In the genomic region with DNA sequence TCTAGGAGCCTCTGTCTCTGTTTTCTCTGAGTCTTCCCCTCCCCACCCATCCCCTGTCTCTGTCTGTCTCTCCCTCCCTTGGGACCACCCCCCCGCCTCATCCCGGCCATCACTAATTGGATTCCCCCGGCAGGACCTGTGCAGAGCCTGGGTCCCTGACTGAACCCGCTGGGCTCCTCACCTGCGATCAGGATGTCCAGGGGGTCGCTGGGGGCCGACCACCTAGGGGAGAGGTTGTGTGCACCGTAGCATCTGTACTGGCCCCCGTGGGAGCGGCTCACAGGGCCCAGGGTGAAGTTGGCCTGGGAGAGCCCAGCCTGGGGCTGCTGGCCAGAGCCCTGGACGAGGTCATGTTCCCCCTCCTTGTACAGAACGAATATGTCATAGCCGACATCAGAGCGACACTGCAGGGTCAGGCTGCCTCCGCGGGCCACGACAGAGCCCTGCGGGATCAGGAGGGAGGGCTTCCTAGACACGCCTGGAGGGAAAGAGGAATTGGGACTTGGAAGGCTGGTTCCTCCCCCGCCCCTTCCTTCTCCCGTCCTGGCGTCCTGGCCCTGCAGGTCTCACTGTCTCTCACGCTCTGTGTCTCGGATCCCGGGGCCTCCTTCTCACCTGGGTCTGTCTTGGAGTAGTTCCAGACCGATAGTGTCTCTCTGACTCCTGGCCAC, we compare ENCODE assay signal across 18 cellular contexts. TPM values are rescaled to one million over a fixed set of nuclear protein-coding genes. Genes with fewer than 3 reads are reported as not detected.
"Had no signal": no experiment of that assay in that cellular context is flagged by ENCODE, and none has a peak within 500 bp of the region (broad histone marks: within the 10 kb centered on the region; RNA-seq: fewer than 3 reads in every experiment).

No MANE protein-coding gene starts in this region.

- ATAC-seq: activated CD8-positive, alpha-beta T cell treated with anti-CD3 and anti-CD28 coated beads for 36 hours; body of pancreas; esophagus mucosa; gastroesophageal sphincter; natural killer cell treated with Interleukin-12 subunit alpha and Interleukin-12 subunit beta and Interleukin-15 and Interleukin-18, amount 100 ng/mL, for 72 hours; stimulated activated naive CD8-positive, alpha-beta T cell treated with anti-CD3 and anti-CD28 coated beads, Interleukin-15, Interleukin-2, amounts not matched to agents 100 U/mL and 50 U/mL, for 24 hours; WTC11 had no signal

- H3K4me3 ChIP-seq: body of pancreas, colonic mucosa, vagina had no signal

- H3K4me1 Mint-ChIP-seq: activated CD4-positive, alpha-beta T cell treated with anti-CD3 and anti-CD28 coated beads, Interleukin-2, amount 10 ng/mL, durations not matched to agents 24 days and 14 days; immature natural killer cell had no signal

- H3K4me3 Mint-ChIP-seq: activated CD4-positive, alpha-beta T cell treated with anti-CD3 and anti-CD28 coated beads, Interleukin-2, amount 10 ng/mL, durations not matched to agents 24 days and 14 days; activated CD8-positive, alpha-beta T cell treated with anti-CD3 and anti-CD28 coated beads for 36 hours; activated naive CD4-positive, alpha-beta T cell treated with anti-CD3 and anti-CD28 coated beads for 36 hours; immature natural killer cell; natural killer cell treated with Interleukin-12 subunit alpha and Interleukin-12 subunit beta and Interleukin-15 and Interleukin-18, amount 100 ng/mL, for 72 hours; T-helper 2 cell treated with Interferon-gamma antibody and Interleukin-4, amounts not matched to agents 5 μg/mL and 100 μg/mL, for 36 hours; WTC11 had no signal

- H3K36me3 ChIP-seq: colonic mucosa, gastroesophageal sphincter, heart right ventricle, transverse colon, vagina had no signal

- DNase-seq: activated CD4-positive, alpha-beta T cell treated with anti-CD3 and anti-CD28 coated beads, Interleukin-2, amount 10 ng/mL, durations not matched to agents 24 days and 14 days; activated CD8-positive, alpha-beta T cell treated with anti-CD3 and anti-CD28 coated beads for 36 hours; activated naive CD4-positive, alpha-beta T cell treated with anti-CD3 and anti-CD28 coated beads for 36 hours; activated T-cell treated with anti-CD3 and anti-CD28 coated beads, Interleukin-2, amount 50 U/mL, for 1 hour; body of pancreas; central memory CD4-positive, alpha-beta T cell; colonic mucosa; heart right ventricle; immature natural killer cell; nucleus accumbens; stimulated activated naive CD8-positive, alpha-beta T cell treated with anti-CD3 and anti-CD28 coated beads, Interleukin-15, Interleukin-2, amounts not matched to agents 100 U/mL and 50 U/mL, for 24 hours; transverse colon had no signal

- H3K36me3 Mint-ChIP-seq: immature natural killer cell; natural killer cell treated with Interleukin-12 subunit alpha and Interleukin-12 subunit beta and Interleukin-15 and Interleukin-18, amount 100 ng/mL, for 72 hours; WTC11 had no signal

- H3K27me3 ChIP-seq: body of pancreas, vagina had no signal

- H3K27ac Mint-ChIP-seq: activated CD4-positive, alpha-beta T cell treated with anti-CD3 and anti-CD28 coated beads, Interleukin-2, amount 10 ng/mL, durations not matched to agents 24 days and 14 days; activated CD8-positive, alpha-beta T cell treated with anti-CD3 and anti-CD28 coated beads for 36 hours; activated naive CD4-positive, alpha-beta T cell treated with anti-CD3 and anti-CD28 coated beads for 36 hours; natural killer cell treated with Interleukin-12 subunit alpha and Interleukin-12 subunit beta and Interleukin-15 and Interleukin-18, amount 100 ng/mL, for 72 hours; T-helper 2 cell treated with Interferon-gamma antibody and Interleukin-4, amounts not matched to agents 5 μg/mL and 100 μg/mL, for 36 hours; WTC11 had no signal

- H3K4me1 ChIP-seq: body of pancreas, colonic mucosa, gastroesophageal sphincter, transverse colon, vagina had no signal

- H3K9me3 Mint-ChIP-seq: activated CD4-positive, alpha-beta T cell treated with anti-CD3 and anti-CD28 coated beads, Interleukin-2, amount 10 ng/mL, durations not matched to agents 24 days and 14 days; activated CD8-positive, alpha-beta T cell treated with anti-CD3 and anti-CD28 coated beads for 36 hours; activated naive CD4-positive, alpha-beta T cell treated with anti-CD3 and anti-CD28 coated beads for 36 hours; immature natural killer cell; natural killer cell treated with Interleukin-12 subunit alpha and Interleukin-12 subunit beta and Interleukin-15 and Interleukin-18, amount 100 ng/mL, for 72 hours; T-helper 2 cell treated with Interferon-gamma antibody and Interleukin-4, amounts not matched to agents 5 μg/mL and 100 μg/mL, for 36 hours; WTC11 had no signal

- H3K27ac ChIP-seq: body of pancreas, colonic mucosa, gastroesophageal sphincter, transverse colon, vagina had no signal

- H3K9me3 ChIP-seq: body of pancreas, colonic mucosa, gastroesophageal sphincter, heart right ventricle, transverse colon, vagina had no signal

RNA-seq across cellular contexts. Expression of gene LILRB5, which starts 1.8 kb away (rescaled TPM):
- total RNA-seq: activated CD4-positive, alpha-beta T cell treated with anti-CD3 and anti-CD28 coated beads, Interleukin-2, amount 10 ng/mL, durations not matched to agents 24 days and 14 days; activated CD8-positive, alpha-beta T cell treated with anti-CD3 and anti-CD28 coated beads for 36 hours; activated naive CD4-positive, alpha-beta T cell treated with anti-CD3 and anti-CD28 coated beads for 36 hours; natural killer cell treated with Interleukin-12 subunit alpha and Interleukin-12 subunit beta and Interleukin-15 and Interleukin-18, amount 100 ng/mL, for 72 hours had no signal

RNA-seq across cellular contexts. Expression of gene LILRA6, which starts 12.7 kb away (rescaled TPM):
- total RNA-seq: activated CD8-positive, alpha-beta T cell treated with anti-CD3 and anti-CD28 coated beads for 36 hours; activated naive CD4-positive, alpha-beta T cell treated with anti-CD3 and anti-CD28 coated beads for 36 hours; body of pancreas; esophagus mucosa; WTC11 had no signal

RNA-seq across cellular contexts. Expression of gene LILRB2, which starts 25.7 kb away (rescaled TPM):
- total RNA-seq: activated CD4-positive, alpha-beta T cell treated with anti-CD3 and anti-CD28 coated beads, Interleukin-2, amount 10 ng/mL, durations not matched to agents 24 days and 14 days; activated CD8-positive, alpha-beta T cell treated with anti-CD3 and anti-CD28 coated beads for 36 hours; activated naive CD4-positive, alpha-beta T cell treated with anti-CD3 and anti-CD28 coated beads for 36 hours; WTC11 had no signal

RNA-seq across cellular contexts. Expression of gene LILRB3, which starts 32.4 kb away (rescaled TPM):
- total RNA-seq: activated CD8-positive, alpha-beta T cell treated with anti-CD3 and anti-CD28 coated beads for 36 hours; activated naive CD4-positive, alpha-beta T cell treated with anti-CD3 and anti-CD28 coated beads for 36 hours; WTC11 had no signal
